ENCODE assay signal across 14 cellular contexts in the genomic region with DNA sequence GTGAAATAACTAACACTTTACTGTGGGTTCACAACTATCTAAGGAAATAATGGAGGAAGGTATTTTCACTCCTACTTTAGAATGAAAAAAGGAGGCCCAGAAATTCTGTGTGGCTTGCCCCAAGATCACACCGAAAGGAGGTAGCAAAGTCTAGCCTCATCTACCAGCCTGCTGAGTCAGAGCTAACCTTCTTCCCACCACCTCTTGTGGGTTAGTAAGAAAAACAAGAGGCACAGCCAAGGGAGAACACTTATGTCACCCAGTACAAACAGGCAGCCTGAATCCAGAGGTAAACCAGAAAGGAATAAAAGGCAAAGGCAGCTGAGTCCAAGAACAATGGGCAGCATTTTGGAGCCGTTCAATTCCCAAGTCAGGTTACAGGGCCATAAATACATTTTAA.
A peak's percentile ranks its signal among the peaks of the same experiment; 100 is the strongest.
DNase-seq lines count a peak whose midpoint lies in the region; ATAC-seq and TF ChIP-seq lines count a peak whose summit lies in the region.
"Had no signal": no experiment of that assay in that cellular context is flagged by ENCODE, and none has a peak within 500 bp of the region (broad histone marks: within the 10 kb centered on the region; RNA-seq: fewer than 3 reads in every experiment).

No MANE protein-coding gene starts in this region.

- no peak for TF ChIP-seq EP300 in upper lobe of left lung (IDR thresholded peaks at IDR 0.05)

- H3K4me1 ChIP-seq in upper lobe of left lung: no peaks in the 10 kb centered on the region
- H3K4me1 ChIP-seq: Caco-2, transverse colon had no signal

- H3K9me3 ChIP-seq in upper lobe of left lung: no peaks in the 10 kb centered on the region
- H3K9me3 ChIP-seq: Caco-2, transverse colon had no signal

- H3K4me1 Mint-ChIP-seq in activated CD4-positive, alpha-beta memory T cell treated with anti-CD3 and anti-CD28 coated beads for 36 hours (ENCODE audit: low read depth): no peaks in the 10 kb centered on the region
- H3K4me1 Mint-ChIP-seq: activated CD4-positive, alpha-beta memory T cell treated with anti-CD3 and anti-CD28 coated beads, Interleukin-2, amount 10 ng/mL, durations not matched to agents 7 days and 5 days; activated naive CD4-positive, alpha-beta T cell treated with anti-CD3 and anti-CD28 coated beads, Interleukin-2, amount 10 ng/mL, durations not matched to agents 7 days and 5 days had no signal

- no peak for TF ChIP-seq CTCF in epithelial cell of esophagus (IDR thresholded peaks at IDR 0.05; ENCODE audit: insufficient read depth, low read depth, low read length, missing control alignments)
- no peak for TF ChIP-seq CTCF in upper lobe of left lung (IDR thresholded peaks at IDR 0.05)

- CTCF ChIA-PET in activated CD4-positive, alpha-beta memory T cell treated with anti-CD3 and anti-CD28 coated beads for 36 hours (lab: Charles Lee): no interaction called here

- no peak overlapping the region for H3K27ac Mint-ChIP-seq in activated CD4-positive, alpha-beta memory T cell treated with anti-CD3 and anti-CD28 coated beads for 36 hours
- H3K27ac Mint-ChIP-seq: activated CD4-positive, alpha-beta memory T cell treated with anti-CD3 and anti-CD28 coated beads, Interleukin-2, amount 10 ng/mL, durations not matched to agents 7 days and 5 days; activated naive CD4-positive, alpha-beta T cell treated with anti-CD3 and anti-CD28 coated beads, Interleukin-2, amount 10 ng/mL, durations not matched to agents 7 days and 5 days had no signal

- H3K4me3 Mint-ChIP-seq in activated CD4-positive, alpha-beta memory T cell treated with anti-CD3 and anti-CD28 coated beads for 36 hours: no peak overlapping the region
- H3K4me3 Mint-ChIP-seq: activated CD4-positive, alpha-beta memory T cell treated with anti-CD3 and anti-CD28 coated beads, Interleukin-2, amount 10 ng/mL, durations not matched to agents 7 days and 5 days; activated naive CD4-positive, alpha-beta T cell treated with anti-CD3 and anti-CD28 coated beads, Interleukin-2, amount 10 ng/mL, durations not matched to agents 7 days and 5 days had no signal

- H3K4me3 ChIP-seq in epithelial cell of esophagus (ENCODE audit: low read length): no peak overlapping the region
- no peak overlapping the region for H3K4me3 ChIP-seq in upper lobe of left lung
- H3K4me3 ChIP-seq: dorsolateral prefrontal cortex, transverse colon had no signal

- no peaks in the 10 kb centered on the region for H3K36me3 ChIP-seq in upper lobe of left lung
- H3K36me3 ChIP-seq: transverse colon had no signal

- H3K27me3 ChIP-seq in upper lobe of left lung: no peaks in the 10 kb centered on the region
- H3K27me3 ChIP-seq: transverse colon had no signal

- no peaks in the 10 kb centered on the region for H3K27me3 Mint-ChIP-seq in activated CD4-positive, alpha-beta memory T cell treated with anti-CD3 and anti-CD28 coated beads for 36 hours
- H3K27me3 Mint-ChIP-seq: activated CD4-positive, alpha-beta memory T cell treated with anti-CD3 and anti-CD28 coated beads, Interleukin-2, amount 10 ng/mL, durations not matched to agents 7 days and 5 days; activated naive CD4-positive, alpha-beta T cell treated with anti-CD3 and anti-CD28 coated beads, Interleukin-2, amount 10 ng/mL, durations not matched to agents 7 days and 5 days had no signal

- no peak for TF ChIP-seq POLR2A in upper lobe of left lung (IDR thresholded peaks at IDR 0.05)

- POLR2A ChIA-PET in activated CD4-positive, alpha-beta memory T cell treated with anti-CD3 and anti-CD28 coated beads for 36 hours (lab: Charles Lee): no interaction called here

- peak; percentile 45 for ATAC-seq in GM19463 (IDR thresholded peaks at IDR 0.05; ENCODE audit: unreplicated experiment)
- ATAC-seq in upper lobe of left lung (ENCODE audit: low FRiP score in 2 of 2): peak; percentile 32 to 60
- ATAC-seq: sciatic nerve had no signal

- intact Hi-C loops in activated CD4-positive, alpha-beta memory T cell treated with anti-CD3 and anti-CD28 coated beads for 36 hours (cut with micrococcal nuclease): no loop called here

- 68 to 90% methylated on average over 2 of the region's 2 CpGs for WGBS in upper lobe of left lung, 2 donors

- H3K9me3 Mint-ChIP-seq in activated CD4-positive, alpha-beta memory T cell treated with anti-CD3 and anti-CD28 coated beads for 36 hours: no peaks in the 10 kb centered on the region

- H3K27ac ChIP-seq in upper lobe of left lung: peak overlapping the region in 1 of 4 donors; percentile 38
- H3K27ac ChIP-seq: dorsolateral prefrontal cortex, transverse colon had no signal

- no peaks in the 10 kb centered on the region for H3K36me3 Mint-ChIP-seq in activated CD4-positive, alpha-beta memory T cell treated with anti-CD3 and anti-CD28 coated beads for 36 hours
- H3K36me3 Mint-ChIP-seq: activated naive CD4-positive, alpha-beta T cell treated with anti-CD3 and anti-CD28 coated beads, Interleukin-2, amount 10 ng/mL, durations not matched to agents 7 days and 5 days had no signal

- peak; percentile 37 for DNase-seq in HT-29 (ENCODE audit: low spot score)
- peak; percentile 86 for DNase-seq in epithelial cell of esophagus (ENCODE audit: low read depth)
- peak in 1 of 2 donors; percentile 48 for DNase-seq in upper lobe of left lung
- DNase-seq in NCI-H1105 (lab: John Stamatoyannopoulos, UW): no peak
- no peak for DNase-seq in activated CD4-positive, alpha-beta memory T cell treated with anti-CD3 and anti-CD28 coated beads for 36 hours
- DNase-seq in GF-D8 (lab: John Stamatoyannopoulos, UW): no peak
- DNase-seq: activated CD4-positive, alpha-beta memory T cell treated with anti-CD3 and anti-CD28 coated beads, Interleukin-2, amount 10 ng/mL, durations not matched to agents 7 days and 5 days; activated naive CD4-positive, alpha-beta T cell treated with anti-CD3 and anti-CD28 coated beads, Interleukin-2, amount 10 ng/mL, durations not matched to agents 7 days and 5 days; Caco-2; dorsolateral prefrontal cortex; NCI-H1436; transverse colon had no signal

Comparison
In these comparisons a context has a peak if more than half of its experiments do, and no peak if none do; other contexts are left out.
1. DNase-seq: peak in HT-29 (single experiment) and epithelial cell of esophagus (single experiment); none in NCI-H1105 (single experiment), activated CD4-positive, alpha-beta memory T cell treated with anti-CD3 and anti-CD28 coated beads for 36 hours (single experiment) and GF-D8 (single experiment).